ENCODE assay signal across 39 cellular contexts in the genomic region with DNA sequence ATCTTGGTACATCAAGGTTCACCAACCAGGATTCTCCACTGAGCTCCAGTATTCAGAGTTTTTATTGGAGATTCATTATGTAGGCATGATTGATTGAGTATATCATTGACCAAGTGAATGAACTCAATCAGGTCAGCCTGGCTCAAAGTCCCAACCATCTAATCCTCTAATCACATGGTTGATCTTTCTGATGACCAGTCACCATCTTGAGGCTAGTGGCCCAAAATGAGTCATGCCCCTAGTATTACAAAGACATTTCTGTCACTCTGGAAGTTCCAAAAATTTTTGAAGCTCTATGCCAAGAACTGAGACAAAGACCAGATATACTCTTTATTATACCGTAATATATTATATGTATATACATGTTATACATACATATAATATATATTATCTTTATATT.
"Had no signal": no experiment of that assay in that cellular context is flagged by ENCODE, and none has a peak within 500 bp of the region (broad histone marks: within the 10 kb centered on the region; RNA-seq: fewer than 3 reads in every experiment).

No MANE protein-coding gene starts in this region.

- H3K4me1 ChIP-seq: adrenal gland, body of pancreas, pancreas, psoas muscle, sigmoid colon, suprapubic skin, tibial artery had no signal

- H3K4me1 Mint-ChIP-seq: activated CD4-positive, alpha-beta T cell treated with anti-CD3 and anti-CD28 coated beads, Interleukin-2, amount 10 ng/mL, durations not matched to agents 24 days and 14 days had no signal

- H3K4me3 Mint-ChIP-seq: activated CD4-positive, alpha-beta memory T cell treated with anti-CD3 and anti-CD28 coated beads for 36 hours; activated CD4-positive, alpha-beta T cell treated with anti-CD3 and anti-CD28 coated beads, Interleukin-2, amount 10 ng/mL, durations not matched to agents 24 days and 14 days; activated naive CD4-positive, alpha-beta T cell treated with anti-CD3 and anti-CD28 coated beads for 36 hours; activated naive CD8-positive, alpha-beta T cell treated with anti-CD3 and anti-CD28 coated beads for 36 hours; activated T-helper 1 cell treated with anti-CD3 and anti-CD28 coated beads, Interleukin-12 subunit alpha, Interleukin-12 subunit beta, Interleukin-2, Interleukin-4 antibody, amounts not matched to agents 30 ng/mL and 10 ng/mL and 1 ng/mL, durations not matched to agents 14 hours and 24 hours and 36 hours; effector memory CD8-positive, alpha-beta T cell; mesothelial cell of epicardium; naive thymus-derived CD4-positive, alpha-beta T cell; neural crest cell; T-helper 1 cell treated with Interleukin-12 subunit alpha and Interleukin-12 subunit beta and Interleukin-4 antibody, amounts not matched to agents 30 μg/mL and 1 μg/mL, for 36 hours had no signal

- H3K36me3 ChIP-seq: adrenal gland, cardiac muscle cell, esophagus muscularis mucosa, pancreas, sigmoid colon, suprapubic skin, tibial artery, WERI-Rb-1 had no signal

- ATAC-seq: body of pancreas; effector memory CD8-positive, alpha-beta T cell; left cardiac atrium; left ventricle myocardium superior; naive thymus-derived CD4-positive, alpha-beta T cell; pancreas; psoas muscle had no signal

- H3K9me3 ChIP-seq: adrenal gland, body of pancreas, pancreas, tibial artery had no signal

- H3K79me2 ChIP-seq: hepatocyte had no signal

- H3K27ac ChIP-seq: adrenal gland, body of pancreas, cardiac muscle cell, esophagus muscularis mucosa, hepatocyte, pancreas, psoas muscle, sigmoid colon, suprapubic skin, tibial artery, WERI-Rb-1 had no signal

- H3K27ac Mint-ChIP-seq: activated CD4-positive, alpha-beta memory T cell treated with anti-CD3 and anti-CD28 coated beads for 36 hours; activated CD4-positive, alpha-beta T cell treated with anti-CD3 and anti-CD28 coated beads, Interleukin-2, amount 10 ng/mL, durations not matched to agents 24 days and 14 days; activated naive CD4-positive, alpha-beta T cell treated with anti-CD3 and anti-CD28 coated beads for 36 hours; activated naive CD8-positive, alpha-beta T cell treated with anti-CD3 and anti-CD28 coated beads for 36 hours; activated T-helper 1 cell treated with anti-CD3 and anti-CD28 coated beads, Interleukin-12 subunit alpha, Interleukin-12 subunit beta, Interleukin-2, Interleukin-4 antibody, amounts not matched to agents 30 ng/mL and 10 ng/mL and 1 ng/mL, durations not matched to agents 14 hours and 24 hours and 36 hours; mesothelial cell of epicardium; naive thymus-derived CD4-positive, alpha-beta T cell; T-helper 1 cell treated with Interleukin-12 subunit alpha and Interleukin-12 subunit beta and Interleukin-4 antibody, amounts not matched to agents 30 μg/mL and 1 μg/mL, for 36 hours had no signal

- H3K9me3 Mint-ChIP-seq: effector memory CD8-positive, alpha-beta T cell had no signal

- DNase-seq: activated CD4-positive, alpha-beta memory T cell treated with anti-CD3 and anti-CD28 coated beads for 36 hours; activated CD4-positive, alpha-beta T cell treated with anti-CD3 and anti-CD28 coated beads, Interleukin-2, amount 10 ng/mL, durations not matched to agents 24 days and 14 days; activated CD4-positive, CD25-positive, alpha-beta regulatory T cell treated with anti-CD3 and anti-CD28 coated beads, Interleukin-2, amount 50 U/mL, for 72 hours; activated CD8-positive, alpha-beta memory T cell treated with anti-CD3 and anti-CD28 coated beads, Interleukin-2, amount 50 U/mL, for 4 hours; activated effector memory CD4-positive, alpha-beta T cell treated with anti-CD3 and anti-CD28 coated beads, Interleukin-2, amount 50 U/mL, for 16 hours; activated naive CD4-positive, alpha-beta T cell treated with anti-CD3 and anti-CD28 coated beads for 36 hours; activated naive CD8-positive, alpha-beta T cell treated with anti-CD3 and anti-CD28 coated beads for 36 hours; activated T-cell treated with anti-CD3 and anti-CD28 coated beads, Interleukin-2, amount 50 U/mL, for 1 hour; adrenal gland; aorta; body of pancreas; cortex of kidney; effector memory CD8-positive, alpha-beta T cell; glutamatergic neuron; islet precursor cell; left cardiac atrium; left ventricle myocardium superior; naive thymus-derived CD4-positive, alpha-beta T cell; nucleus accumbens; pancreas; psoas muscle; sigmoid colon; stimulated activated CD4-positive, alpha-beta T cell treated with anti-CD3 and anti-CD28 coated beads, Interleukin-1b, Interleukin-23, amount 100 ng/mL, for 48 hours; stimulated activated CD4-positive, alpha-beta T cell treated with anti-CD3 and anti-CD28 coated beads, Interleukin-4, amount 100 ng/mL, for 4 hours; stimulated activated CD8-positive, alpha-beta memory T cell treated with anti-CD3 and anti-CD28 coated beads, Interleukin-4, amount 100 ng/mL, for 48 hours; stimulated activated naive CD4-positive, alpha-beta T cell; SW 1271; T-helper 9 cell; tibial artery; WERI-Rb-1 had no signal

- H3K27me3 Mint-ChIP-seq: activated CD4-positive, alpha-beta memory T cell treated with anti-CD3 and anti-CD28 coated beads for 36 hours; activated CD4-positive, alpha-beta T cell treated with anti-CD3 and anti-CD28 coated beads, Interleukin-2, amount 10 ng/mL, durations not matched to agents 24 days and 14 days; activated naive CD8-positive, alpha-beta T cell treated with anti-CD3 and anti-CD28 coated beads for 36 hours; effector memory CD8-positive, alpha-beta T cell; naive thymus-derived CD4-positive, alpha-beta T cell had no signal

- H3K36me3 Mint-ChIP-seq: mesothelial cell of epicardium had no signal

- H2AFZ ChIP-seq: hepatocyte had no signal

- H3K4me3 ChIP-seq: adrenal gland, body of pancreas, cardiac muscle cell, esophagus muscularis mucosa, hepatocyte, pancreas, psoas muscle, sigmoid colon, smooth muscle cell, suprapubic skin, tibial artery had no signal

- H3K27me3 ChIP-seq: adrenal gland, body of pancreas, cardiac muscle cell, esophagus muscularis mucosa, hepatocyte, pancreas, sigmoid colon, suprapubic skin, tibial artery had no signal

- H3K4me2 ChIP-seq: hepatocyte, smooth muscle cell had no signal
